ENCODE assay signal across 8 cellular contexts in genomic region chr1:200739499-200740290, GRCh38. TPM values are rescaled to one million over a fixed set of nuclear protein-coding genes. Genes with fewer than 3 reads are reported as not detected.
DNase-seq lines count a peak whose midpoint lies in the region; ATAC-seq and TF ChIP-seq lines count a peak whose summit lies in the region.

No MANE protein-coding gene starts in this region.

- TF ChIP-seq CTCF in AG10803 (conservative IDR thresholded peaks at IDR 0.05; ENCODE audit: low read length) (no peak), osteocyte (IDR thresholded peaks at IDR 0.05) (no peak)

- H3K36me3 Mint-ChIP-seq in activated T-cell treated with anti-CD3 and anti-CD28 coated beads, Interleukin-2, amount 50 U/mL, for 4 hours (ENCODE audit: insufficient read depth) = peaks cover 1% of the 10 kb centered on the region
- H3K36me3 Mint-ChIP-seq in osteocyte (ENCODE audit: unreplicated experiment) = peaks cover 4% of the 10 kb centered on the region

- ATAC-seq in GM19023 (IDR thresholded peaks at IDR 0.05; ENCODE audit: unreplicated experiment) (peak; percentile 57), HG03354 (IDR thresholded peaks at IDR 0.05; ENCODE audit: poor library complexity, severe bottlenecking, unreplicated experiment) (peak; percentile 65), GM18520 (IDR thresholded peaks at IDR 0.05; ENCODE audit: unreplicated experiment) (no peak)
- ATAC-seq in activated T-cell treated with anti-CD3 and anti-CD28 coated beads, Interleukin-2, amount 50 U/mL, for 4 hours = no peak

- no peaks in the 10 kb centered on the region for H3K9me3 Mint-ChIP-seq in activated T-cell treated with anti-CD3 and anti-CD28 coated beads, Interleukin-2, amount 50 U/mL, for 4 hours
- H3K9me3 Mint-ChIP-seq in osteocyte (ENCODE audit: unreplicated experiment) = no peaks in the 10 kb centered on the region

- H3K27me3 Mint-ChIP-seq in activated T-cell treated with anti-CD3 and anti-CD28 coated beads, Interleukin-2, amount 50 U/mL, for 4 hours (ENCODE audit: low read depth) = no peaks in the 10 kb centered on the region
- no peaks in the 10 kb centered on the region for H3K27me3 Mint-ChIP-seq in osteocyte (ENCODE audit: unreplicated experiment)

- intact Hi-C loops in head of caudate nucleus (cut with DNase I) = loop anchor here (2.0 to 5.0 kb wide), 2 partner anchors 63 to 71 kb away; partner anchors contain the start of gene DDX59

- no peak for DNase-seq in AG10803 (ENCODE audit: low read depth)
- no peak for DNase-seq in activated T-cell treated with anti-CD3 and anti-CD28 coated beads, Interleukin-2, amount 50 U/mL, for 4 hours
- DNase-seq in head of caudate nucleus = peak in 38 of 42 donors; percentile 2 to 94 (median 80)
- no peak for DNase-seq in osteocyte (ENCODE audit: extremely low spot score, unreplicated experiment)
- no peak for DNase-seq in NCI-H2081 treated with DMSO at 0.1 percent for 48 hours (lab: John Stamatoyannopoulos, UW)

- H3K4me3 Mint-ChIP-seq in activated T-cell treated with anti-CD3 and anti-CD28 coated beads, Interleukin-2, amount 50 U/mL, for 4 hours = peak overlapping the region; percentile 91
- H3K4me3 Mint-ChIP-seq in osteocyte (ENCODE audit: unreplicated experiment) = peak overlapping the region; percentile 100

- peak overlapping the region; percentile 97 for H3K4me3 ChIP-seq in AG10803 (ENCODE audit: low read length)

- peak overlapping the region; percentile 100 for H3K27ac Mint-ChIP-seq in osteocyte (ENCODE audit: unreplicated experiment)

- H3K4me1 Mint-ChIP-seq in activated T-cell treated with anti-CD3 and anti-CD28 coated beads, Interleukin-2, amount 50 U/mL, for 4 hours (ENCODE audit: low read depth) = peaks cover 37% of the 10 kb centered on the region
- peaks cover 43% of the 10 kb centered on the region for H3K4me1 Mint-ChIP-seq in osteocyte (ENCODE audit: unreplicated experiment)

RNA-seq across cellular contexts. Expression of gene CAMSAP2, which starts 1.0 kb away (rescaled TPM):
- 1 to 10 TPM; 3.2 to 4.4 (median 3.8) TPM for total RNA-seq in activated T-cell treated with anti-CD3 and anti-CD28 coated beads, Interleukin-2, amount 50 U/mL, for 4 hours
- 44.7 and 47.8 TPM in 2 replicates for total RNA-seq in osteocyte

Comparison
In these comparisons a context has a peak if more than half of its experiments do, and no peak if none do; other contexts are left out.
1. DNase-seq: peak in head of caudate nucleus (38 of 42); none in AG10803 (single experiment), activated T-cell treated with anti-CD3 and anti-CD28 coated beads, Interleukin-2, amount 50 U/mL, for 4 hours (single experiment), osteocyte (single experiment) and NCI-H2081 treated with DMSO at 0.1 percent for 48 hours (single experiment).
2. ATAC-seq: peak in GM19023 (single experiment) and HG03354 (single experiment); none in activated T-cell treated with anti-CD3 and anti-CD28 coated beads, Interleukin-2, amount 50 U/mL, for 4 hours (0 of 2) and GM18520 (single experiment).